Comparison of ENCODE assay signal across 8 cellular contexts in genomic region chr9:129028192-129028966, GRCh38. TPM values are rescaled to one million over a fixed set of nuclear protein-coding genes. Genes with fewer than 3 reads are reported as not detected.
A peak's percentile ranks its signal among the peaks of the same experiment; 100 is the strongest.
DNase-seq lines count a peak whose midpoint lies in the region; ATAC-seq and TF ChIP-seq lines count a peak whose summit lies in the region.

SH3GLB2 (minus strand) TSS chr9:129028331; CDS start chr9:129028154, 177 bp downstream.

- peak within 1 kb of the TSS; percentile 79 for H3K4me3 ChIP-seq in AG10803 (ENCODE audit: low read length)

- ATAC-seq in GM19023 (IDR thresholded peaks at IDR 0.05; ENCODE audit: unreplicated experiment), result peak; percentile 67
- peak; percentile 72 for ATAC-seq in HG03342 (IDR thresholded peaks at IDR 0.05; ENCODE audit: unreplicated experiment)

- DNase-seq in AG10803 (ENCODE audit: low read depth) (peak; percentile 93), NCI-H446 treated with DMSO at 0.1 percent for 48 hours (lab: John Stamatoyannopoulos, UW) (peak; percentile 68), cerebellum (ENCODE audit: low spot score) (peak; percentile 100), kidney tubule cell (ENCODE audit: low spot score) (peak; percentile 93)
- peak; percentile 95 to 96 for DNase-seq in activated CD4-positive, alpha-beta T cell treated with anti-CD3 and anti-CD28 coated beads for 24 hours (ENCODE audit: low read depth in 2 of 2)
- peak; percentile 93 to 98 for DNase-seq in stimulated activated CD4-positive, alpha-beta T cell treated with anti-CD3 and anti-CD28 coated beads, Interleukin-1b, Interleukin-23, amount 100 ng/mL, for 1 hour (ENCODE audit: low read depth in 2 of 2)

- peak; percentile 74 for TF ChIP-seq CTCF in AG10803 (conservative IDR thresholded peaks at IDR 0.05; ENCODE audit: low read length)

RNA-seq across cellular contexts. Expression of gene SH3GLB2, which starts in this region (rescaled TPM):
- 36.7 TPM for total RNA-seq in cerebellum

Comparison
In these comparisons a context has a peak if more than half of its experiments do, and no peak if none do; other contexts are left out.
1. Peak in every context shown above with its lines: DNase-seq, ATAC-seq and H3K4me3 ChIP-seq.